12 cellular contexts compared by ENCODE assay signal in genomic region chr22:37418627-37419369, GRCh38. TPM values are rescaled to one million over a fixed set of nuclear protein-coding genes. Genes with fewer than 3 reads are reported as not detected.
A peak's percentile ranks its signal among the peaks of the same experiment; 100 is the strongest.
DNase-seq lines count a peak whose midpoint lies in the region; ATAC-seq, FAIRE-seq and TF ChIP-seq lines count a peak whose summit lies in the region.
"Had no signal": no experiment of that assay in that cellular context is flagged by ENCODE, and none has a peak within 500 bp of the region (broad histone marks: within the 10 kb centered on the region; RNA-seq: fewer than 3 reads in every experiment).

No MANE protein-coding gene starts in this region.

- no peaks in the 10 kb centered on the region for H3K79me1 ChIP-seq in H1 (ENCODE audit: low read depth, low read length)

- H2BK15ac ChIP-seq in H1 (ENCODE audit: low read length) = peak overlapping the region; percentile 98; the same call in 1 of the 2 replicates

- TF ChIP-seq POLR2A in H1 (IDR thresholded peaks at IDR 0.05; ENCODE audit: control extremely low read depth in 1 of 2, low read depth in 2 of 2, low read length in 2 of 2) = no peak

- peak overlapping the region; percentile 45 for H4K91ac ChIP-seq in H1 (replicated peaks; ENCODE audit: insufficient read length, low read length)

- no peak overlapping the region for H2BK120ac ChIP-seq in H1 (replicated peaks; ENCODE audit: low read depth, low read length)

- peak overlapping the region; percentile 83 for H3K4me3 Mint-ChIP-seq in neural progenitor cell

- H4K8ac ChIP-seq in H1 (ENCODE audit: extremely low read depth, insufficient read depth, low read length) = peak overlapping the region; percentile 84; the same call in 1 of the 2 replicates

- peak overlapping the region; percentile 16; the same call in 1 of the 2 replicates for H2AK5ac ChIP-seq in H1 (ENCODE audit: low read depth, low read length)

- FAIRE-seq in H1 (lab: Jason Lieb, UNC) = no peak
- FAIRE-seq: A204.1 had no signal

- no peaks in the 10 kb centered on the region for H3K9me3 ChIP-seq in H1 (ENCODE audit: insufficient read depth in 2 of 2, low read depth in 1 of 2, low read length in 1 of 2)
- H3K9me3 ChIP-seq in neural progenitor cell (ENCODE audit: low read depth) = no peaks in the 10 kb centered on the region
- H3K9me3 ChIP-seq: SK-N-SH had no signal

- no peak overlapping the region for H3K56ac ChIP-seq in H1 (replicated peaks; ENCODE audit: insufficient read length, low read depth, low read length)

- H3K9ac ChIP-seq in H1 (replicated peaks in 1 of 4; ENCODE audit: extremely low read depth in 1 of 4, low read depth in 3 of 4, low read length in 3 of 4) (no peak overlapping the region), neural progenitor cell (no peak overlapping the region)
- H3K9ac ChIP-seq: SK-N-SH had no signal

- TF ChIP-seq RAD21 in H1 (IDR thresholded peaks at IDR 0.05 in 1 of 2, conservative IDR thresholded peaks at IDR 0.05 in 1 of 2; ENCODE audit: low read depth in 2 of 2, low read length in 2 of 2) = no peak

- H3K36me3 Mint-ChIP-seq in neural progenitor cell = no peaks in the 10 kb centered on the region

- no peak overlapping the region for H3K14ac ChIP-seq in H1 (ENCODE audit: insufficient read length)

- no peak overlapping the region for H3K23ac ChIP-seq in H1 (ENCODE audit: insufficient read length)

- H4K5ac ChIP-seq in H1 (ENCODE audit: insufficient read length, low read depth, low read length) = no peak overlapping the region

- peak overlapping the region; percentile 14 for H3K27ac Mint-ChIP-seq in neural progenitor cell

- ATAC-seq in GM21576 (IDR thresholded peaks at IDR 0.05; ENCODE audit: unreplicated experiment) (no peak), Right ventricle myocardium superior (ENCODE audit: poor library complexity) (no peak)

- intact Hi-C loops in Right ventricle myocardium superior (cut with DNase I) = no loop called here

- 73% methylated on average over 25 of the region's 28 CpGs; no CpG with 5 or more reads in 1 of the 2 experiments for WGBS in H1 (ENCODE audit: extremely low coverage in 1 of 2, insufficient coverage in 1 of 2, insufficient read length in 1 of 2, insufficient replicate concordance in 2 of 2, low coverage in 1 of 2, low lambda C conversion rate in 2 of 2, missing lambda C conversion rate in 1 of 2), 2 experiments

- H2AFZ ChIP-seq in H1 (ENCODE audit: low read length) = no peak overlapping the region
- H2AFZ ChIP-seq in neural progenitor cell (replicated peaks) = no peak overlapping the region

- no peaks in the 10 kb centered on the region for H3K9me3 Mint-ChIP-seq in neural progenitor cell

- H2BK12ac ChIP-seq in H1 (ENCODE audit: low read depth, low read length) = peak overlapping the region; percentile 84; the same call in 1 of the 2 replicates

- H3K18ac ChIP-seq in H1 (ENCODE audit: extremely low read depth, low read length) = peak overlapping the region; percentile 78

- POLR2A ChIA-PET in H1 (lab: Charles Lee; ENCODE audit: partially characterized antibody) = interaction anchor here (0.9 kb wide), 1 partner anchor 10 kb away, joined by 3 read pairs; no protein-coding TSS in a partner anchor

- H3K4me2 ChIP-seq in H1 (ENCODE audit: insufficient read depth in 1 of 2, low read depth in 2 of 2, low read length in 2 of 2) (peak overlapping the region; percentile 82 to 87; a peak in 3 of 4 replicates), neural progenitor cell (peak overlapping the region; percentile 79)

- H3F3A ChIP-seq in neural progenitor cell (ENCODE audit: low read depth) = peaks cover 43% of the 10 kb centered on the region

- H3K4me3 ChIP-seq in H1 (ENCODE audit: extremely low read depth in 1 of 4, insufficient read depth in 2 of 4, low read depth in 3 of 4, low read length in 4 of 4) (peak overlapping the region in 1 of 4 experiments; percentile 57; a peak in 2 of 8 replicates), neural progenitor cell (no peak overlapping the region)

- H3K4me1 Mint-ChIP-seq in neural progenitor cell = peaks cover 46% of the 10 kb centered on the region

- H3K27me3 Mint-ChIP-seq in neural progenitor cell (ENCODE audit: insufficient read depth, low read depth) = peaks cover 51% of the 10 kb centered on the region

- peaks cover 0 to 32% (median 26%) of the 10 kb centered on the region in 4 experiments; a peak in 6 of 7 replicates for H3K27me3 ChIP-seq in H1 (replicated peaks in 1 of 4; ENCODE audit: control insufficient read depth in 3 of 4, extremely low read depth in 1 of 4, insufficient read depth in 3 of 4, low read length in 3 of 4)
- H3K27me3 ChIP-seq in neural progenitor cell = peaks cover 43% of the 10 kb centered on the region

- peaks cover 10% of the 10 kb centered on the region; the same call in 1 of the 2 replicates for H3K23me2 ChIP-seq in H1 (ENCODE audit: low read depth, low read length)

- H3K4me1 ChIP-seq in H1 (replicated peaks in 1 of 4; ENCODE audit: control insufficient read depth in 3 of 4, insufficient read depth in 4 of 4, low read length in 3 of 4) = peaks cover 3 to 25% (median 18%) of the 10 kb centered on the region in 4 experiments
- peaks cover 19% of the 10 kb centered on the region for H3K4me1 ChIP-seq in neural progenitor cell

- TF ChIP-seq EP300 in H1 (IDR thresholded peaks at IDR 0.05; ENCODE audit: borderline replicate concordance in 1 of 2, low read depth in 2 of 2, low read length in 2 of 2) = no peak

- H4K20me1 ChIP-seq in H1 (replicated peaks in 1 of 2; ENCODE audit: control insufficient read depth in 1 of 2, insufficient read depth in 2 of 2, low read length in 2 of 2) = peaks cover 0 to 2% of the 10 kb centered on the region in 2 experiments
- H4K20me1 ChIP-seq in neural progenitor cell (ENCODE audit: low read depth) = peaks cover 5% of the 10 kb centered on the region

- H3K36me3 ChIP-seq in H1 (ENCODE audit: control insufficient read depth in 2 of 4, insufficient read depth in 4 of 4, low read length in 3 of 4) (no peaks in the 10 kb centered on the region), neural progenitor cell (no peaks in the 10 kb centered on the region)

- peak; percentile 37 for DNase-seq in NCI-H1694 treated with DMSO at 0.1 percent for 48 hours (lab: John Stamatoyannopoulos, UW)
- no peak for DNase-seq in NCI-H1694 (lab: John Stamatoyannopoulos, UW)
- peak; percentile 70 to 81 for DNase-seq in NCI-H526 (lab: John Stamatoyannopoulos, UW)
- no peak for DNase-seq in H1 (ENCODE audit: low read depth in 1 of 2, low spot score in 2 of 2)
- peak; percentile 52 for DNase-seq in neural progenitor cell (ENCODE audit: low spot score)
- DNase-seq in stimulated activated CD4-positive, alpha-beta T cell treated with anti-CD3 and anti-CD28 coated beads, Interleukin-15, amount 100 ng/mL, for 24 hours = no peak
- no peak for DNase-seq in Right ventricle myocardium superior
- DNase-seq: activated CD4-positive, alpha-beta T cell treated with anti-CD3 and anti-CD28 coated beads for 4 hours; NCI-H82; SK-N-SH had no signal

- TF ChIP-seq CTCF in H1 (IDR thresholded peaks at IDR 0.05; ENCODE audit: control extremely low read depth in 1 of 3, insufficient read depth in 1 of 3, low read depth in 1 of 3, low read length in 3 of 3) (no peak), neural progenitor cell (IDR thresholded peaks at IDR 0.05) (no peak)

- H3K27ac ChIP-seq in H1 (ENCODE audit: low read depth, low read length) = no peak overlapping the region
- no peak overlapping the region for H3K27ac ChIP-seq in neural progenitor cell

- H2BK20ac ChIP-seq in H1 (ENCODE audit: low read length) = 0 out of 2 replicates have a peak overlapping the region, but pooled peaks have one; percentile 66

- CTCF ChIA-PET in H1 (lab: Charles Lee; ENCODE audit: partially characterized antibody) = interaction anchor here (1.0 to 3.0 kb wide), 2 partner anchors 11 to 15 kb away, joined by 7 to 25 read pairs; no protein-coding TSS in a partner anchor

- H2BK5ac ChIP-seq in H1 (ENCODE audit: low read depth, low read length) = peak overlapping the region; percentile 60; the same call in 1 of the 2 replicates

- no peaks in the 10 kb centered on the region for H3K79me2 ChIP-seq in H1 (ENCODE audit: control insufficient read depth in 1 of 2, insufficient read depth in 2 of 2, low read length in 2 of 2)
- no peaks in the 10 kb centered on the region for H3K79me2 ChIP-seq in neural progenitor cell (ENCODE audit: low read depth)

- H3K4ac ChIP-seq in H1 (replicated peaks; ENCODE audit: insufficient read length, low read depth, low read length) = no peak overlapping the region

TF ChIP-seq in H1, 55 proteins besides CTCF, POLR2A, EP300 and RAD21:
- peak; percentile 55 for TF ChIP-seq MAX (IDR thresholded peaks at IDR 0.05)
- TF ChIP-seq EGR1 (IDR thresholded peaks at IDR 0.05; ENCODE audit: borderline replicate concordance, low read depth, low read length) = no peak
TF ChIP-seq in H1: peak in this region for 1.

RNA-seq across cellular contexts. Expression of gene ELFN2, which starts 8.5 kb away (rescaled TPM):
- total RNA-seq in H1 (2021; fragmentation: NEBNext Ultra II Directional; extraction: Animal tissue kit (Norgen Biotek cat#: 25700)) = 0.63 and 0.88 TPM in 2 replicates
- 0.88 and 1.3 TPM in 2 replicates for polyA plus RNA-seq in H1 (2011; rRNA removed)
- 0.70 TPM for polyA plus RNA-seq in H1 (2011; cell fraction: cytosol; rRNA removed)
- polyA plus RNA-seq in H1 (2011; cell fraction: nucleus; rRNA removed) = 2.5 TPM
- 0.71 to 1.4 TPM (median 0.83 TPM) in 4 replicates for polyA plus RNA-seq in H1 (2012, experiment 1 of 2)
- 0.37 TPM for polyA plus RNA-seq in H1 (2012, experiment 2 of 2)
- 0.41 TPM for polyA plus RNA-seq in H1 (2013, experiment 1 of 2)
- 0.35 TPM for polyA plus RNA-seq in H1 (2013, experiment 2 of 2)
- 0.50 and 0.54 TPM in 2 replicates for polyA minus RNA-seq in H1 (2011; rRNA and poly(A)+ RNA removed)
- 0.73 TPM for polyA minus RNA-seq in H1 (2011; cell fraction: cytosol; rRNA and poly(A)+ RNA removed)
- 0.40 TPM for polyA minus RNA-seq in H1 (2011; cell fraction: nucleus; rRNA and poly(A)+ RNA removed)
- total RNA-seq in neural progenitor cell (ENCODE audit: low replicate concordance) = 0.82 and 1.1 TPM in 2 replicates
- 0.19 TPM for total RNA-seq in Right ventricle myocardium superior

Comparison
In these comparisons a context has a peak if more than half of its experiments do, and no peak if none do; other contexts are left out.
1. DNase-seq: peak in NCI-H1694 treated with DMSO at 0.1 percent for 48 hours (single experiment), NCI-H526 (2 of 2) and neural progenitor cell (single experiment); none in NCI-H1694 (single experiment), H1 (0 of 2), stimulated activated CD4-positive, alpha-beta T cell treated with anti-CD3 and anti-CD28 coated beads, Interleukin-15, amount 100 ng/mL, for 24 hours (single experiment) and Right ventricle myocardium superior (single experiment).